In genomic region chr3:49092948-49093852, GRCh38 we compare ENCODE assay signal across 8 cellular contexts. TPM values are rescaled to one million over a fixed set of nuclear protein-coding genes. Genes with fewer than 3 reads are reported as not detected.
DNase-seq lines count a peak whose midpoint lies in the region; ATAC-seq and TF ChIP-seq lines count a peak whose summit lies in the region.

No MANE protein-coding gene starts in this region.

- no peaks in the 10 kb centered on the region for H3K9me3 ChIP-seq in CD4-positive, alpha-beta memory T cell (ENCODE audit: control insufficient read depth in 1 of 2, low read length in 2 of 2)
- no peaks in the 10 kb centered on the region for H3K9me3 ChIP-seq in OCI-LY3 (ENCODE audit: insufficient read depth, low read length)
- no peaks in the 10 kb centered on the region for H3K9me3 ChIP-seq in fibroblast of lung (ENCODE audit: control insufficient read depth, insufficient read depth, low read depth, low read length)

- CTCF ChIA-PET in CD4-positive, alpha-beta memory T cell (lab: Charles Lee; ENCODE audit: partially characterized antibody) = interaction anchor here (0.6 to 4.3 kb wide), 15 partner anchors 11 to 369 kb away, joined by 3 to 38 read pairs (median 6); partner anchors contain the start of genes IMPDH2, KLHDC8B, NDUFAF3 and P4HTM

- peak overlapping the region; percentile 91 to 96 (median 96) for H3K4me3 Mint-ChIP-seq in CD4-positive, alpha-beta memory T cell
- peak overlapping the region; percentile 87 to 99 (median 94) for H3K4me3 Mint-ChIP-seq in naive thymus-derived CD8-positive, alpha-beta T cell
- H3K4me3 Mint-ChIP-seq in stimulated activated memory B cell treated with anti-CD40 and anti-IgM and Interleukin-4, amounts not matched to agents 10 μg/mL and 1 μg/mL and 100 μg/mL, for 72 hours = peak overlapping the region; percentile 85

- peak; percentile 41 for ATAC-seq in GM19438 (IDR thresholded peaks at IDR 0.05; ENCODE audit: low read depth, unreplicated experiment)
- peak; percentile 33 for ATAC-seq in HG03571 (IDR thresholded peaks at IDR 0.05; ENCODE audit: unreplicated experiment)
- ATAC-seq in naive thymus-derived CD8-positive, alpha-beta T cell = peak; percentile 39 to 48
- peak; percentile 67 for ATAC-seq in stimulated activated memory B cell treated with anti-CD40 and anti-IgM and Interleukin-4, amounts not matched to agents 10 μg/mL and 1 μg/mL and 100 μg/mL, for 72 hours

- peak overlapping the region; percentile 37 to 90 for H3K4me3 ChIP-seq in CD4-positive, alpha-beta memory T cell (ENCODE audit: low read length in 2 of 2)
- H3K4me3 ChIP-seq in OCI-LY3 (ENCODE audit: low read length) = peak overlapping the region; percentile 81
- peak overlapping the region; percentile 73 to 99 (median 96) for H3K4me3 ChIP-seq in fibroblast of lung (replicated peaks in 1 of 4; ENCODE audit: control extremely low read depth in 1 of 4, insufficient read depth in 1 of 4, low read depth in 3 of 4, low read length in 4 of 4)

- H3K9me3 Mint-ChIP-seq in CD4-positive, alpha-beta memory T cell = no peaks in the 10 kb centered on the region
- no peaks in the 10 kb centered on the region for H3K9me3 Mint-ChIP-seq in naive thymus-derived CD8-positive, alpha-beta T cell
- H3K9me3 Mint-ChIP-seq in stimulated activated memory B cell treated with anti-CD40 and anti-IgM and Interleukin-4, amounts not matched to agents 10 μg/mL and 1 μg/mL and 100 μg/mL, for 72 hours = no peaks in the 10 kb centered on the region

- H3K27me3 ChIP-seq in CD4-positive, alpha-beta memory T cell (ENCODE audit: insufficient read depth, low read length) = no peaks in the 10 kb centered on the region
- H3K27me3 ChIP-seq in OCI-LY3 (ENCODE audit: low read depth, low read length) (no peaks in the 10 kb centered on the region), fibroblast of lung (ENCODE audit: control insufficient read depth, insufficient read depth, low read length) (no peaks in the 10 kb centered on the region)

- intact Hi-C loops in CD4-positive, alpha-beta memory T cell (cut with micrococcal nuclease) = loop anchor here (2.0 kb wide), 1 partner anchor 64 kb away; the partner anchor contains the start of gene IMPDH2

- peaks cover 6 to 40% of the 10 kb centered on the region in 2 donors for H3K36me3 Mint-ChIP-seq in CD4-positive, alpha-beta memory T cell
- peaks cover 0 to 43% (median 5%) of the 10 kb centered on the region in 3 donors for H3K36me3 Mint-ChIP-seq in naive thymus-derived CD8-positive, alpha-beta T cell
- peaks cover 6% of the 10 kb centered on the region for H3K36me3 Mint-ChIP-seq in stimulated activated memory B cell treated with anti-CD40 and anti-IgM and Interleukin-4, amounts not matched to agents 10 μg/mL and 1 μg/mL and 100 μg/mL, for 72 hours

- H3K79me2 ChIP-seq in OCI-LY3 (ENCODE audit: low read length) = peaks cover 53% of the 10 kb centered on the region
- H3K79me2 ChIP-seq in fibroblast of lung (ENCODE audit: control insufficient read depth, insufficient read depth, low read length) = peaks cover 49% of the 10 kb centered on the region

- no peaks in the 10 kb centered on the region for H3K27me3 Mint-ChIP-seq in CD4-positive, alpha-beta memory T cell
- no peaks in the 10 kb centered on the region for H3K27me3 Mint-ChIP-seq in naive thymus-derived CD8-positive, alpha-beta T cell
- no peaks in the 10 kb centered on the region for H3K27me3 Mint-ChIP-seq in stimulated activated memory B cell treated with anti-CD40 and anti-IgM and Interleukin-4, amounts not matched to agents 10 μg/mL and 1 μg/mL and 100 μg/mL, for 72 hours

- H2AFZ ChIP-seq in OCI-LY3 (ENCODE audit: low read depth, low read length) (peak overlapping the region; percentile 7; the same call in 1 of the 2 replicates), fibroblast of lung (ENCODE audit: low read length) (no peak overlapping the region)

- H3K4me1 Mint-ChIP-seq in CD4-positive, alpha-beta memory T cell = peaks cover 21 to 52% (median 38%) of the 10 kb centered on the region in 4 donors
- H3K4me1 Mint-ChIP-seq in naive thymus-derived CD8-positive, alpha-beta T cell = peaks cover 14 to 50% (median 41%) of the 10 kb centered on the region in 4 donors
- peaks cover 51% of the 10 kb centered on the region for H3K4me1 Mint-ChIP-seq in stimulated activated memory B cell treated with anti-CD40 and anti-IgM and Interleukin-4, amounts not matched to agents 10 μg/mL and 1 μg/mL and 100 μg/mL, for 72 hours

- peak; percentile 81 to 84 (median 83) for DNase-seq in CD4-positive, alpha-beta memory T cell
- DNase-seq in activated T-helper 1 cell treated with Interleukin-2 at 50 U/mL for 16 hours (ENCODE audit: low read depth) (peak; percentile 74), fibroblast of lung (ENCODE audit: low read depth in 2 of 2) (peak; percentile 84 to 86)
- DNase-seq in naive thymus-derived CD8-positive, alpha-beta T cell = peak; percentile 75 to 91 (median 84)

- H3K4me2 ChIP-seq in OCI-LY3 (ENCODE audit: low read length) = peak overlapping the region; percentile 88
- peak overlapping the region; percentile 77 for H3K4me2 ChIP-seq in fibroblast of lung (ENCODE audit: extremely low read depth, insufficient read depth, low read length)

- TF ChIP-seq CTCF in OCI-LY3 (IDR thresholded peaks at IDR 0.05; ENCODE audit: low read depth, low read length) (no peak), fibroblast of lung (conservative IDR thresholded peaks at IDR 0.05 in 1 of 2, IDR thresholded peaks at IDR 0.05 in 1 of 2; ENCODE audit: low read depth in 1 of 2, low read length in 2 of 2) (no peak)

- peak overlapping the region; percentile 93 to 98 (median 95) for H3K27ac Mint-ChIP-seq in CD4-positive, alpha-beta memory T cell
- H3K27ac Mint-ChIP-seq in naive thymus-derived CD8-positive, alpha-beta T cell = peak overlapping the region; percentile 81 to 99 (median 94)
- peak overlapping the region; percentile 96 for H3K27ac Mint-ChIP-seq in stimulated activated memory B cell treated with anti-CD40 and anti-IgM and Interleukin-4, amounts not matched to agents 10 μg/mL and 1 μg/mL and 100 μg/mL, for 72 hours

- POLR2A ChIA-PET in CD4-positive, alpha-beta memory T cell (lab: Charles Lee; ENCODE audit: partially characterized antibody) = interaction anchor here (0.7 to 5.4 kb wide), 45 partner anchors 8 to 1930 kb away, joined by 3 to 122 read pairs (median 6); partner anchors contain the start of genes CCDC71, CELSR3, DAG1 and DALRD3
- POLR2A ChIA-PET in naive thymus-derived CD8-positive, alpha-beta T cell (lab: Charles Lee) = interaction anchor here (0.5 to 4.4 kb wide), 40 partner anchors 9 to 1519 kb away, joined by 3 to 92 read pairs (median 5); partner anchors contain the start of genes ARIH2, BSN, CCDC71 and CISH

- H3K9ac ChIP-seq in OCI-LY3 (ENCODE audit: low read length) = peak overlapping the region; percentile 87
- H3K9ac ChIP-seq in fibroblast of lung (ENCODE audit: insufficient read depth, low read length) = peak overlapping the region; percentile 93

- H3K4me1 ChIP-seq in CD4-positive, alpha-beta memory T cell (ENCODE audit: insufficient read depth, low read length) = peaks cover 55% of the 10 kb centered on the region
- peaks cover 10% of the 10 kb centered on the region for H3K4me1 ChIP-seq in OCI-LY3 (ENCODE audit: low read length)
- peaks cover 12% of the 10 kb centered on the region for H3K4me1 ChIP-seq in fibroblast of lung (ENCODE audit: control insufficient read depth, extremely low read depth, insufficient read depth, low read length)

- H3K27ac ChIP-seq in CD4-positive, alpha-beta memory T cell (ENCODE audit: low read depth, low read length) = peak overlapping the region; percentile 87
- H3K27ac ChIP-seq in OCI-LY3 (ENCODE audit: low read length) (peak overlapping the region; percentile 83), fibroblast of lung (ENCODE audit: insufficient read depth, low read length) (peak overlapping the region; percentile 97)

- peaks cover 10% of the 10 kb centered on the region for H3K36me3 ChIP-seq in CD4-positive, alpha-beta memory T cell (ENCODE audit: insufficient read depth, low read length)
- H3K36me3 ChIP-seq in OCI-LY3 (replicated peaks; ENCODE audit: low read depth, low read length) (peaks cover 23% of the 10 kb centered on the region), fibroblast of lung (ENCODE audit: control insufficient read depth, insufficient read depth, low read length) (peaks cover 11% of the 10 kb centered on the region)

- peaks cover 21% of the 10 kb centered on the region; the same call in 1 of the 2 replicates for H4K20me1 ChIP-seq in OCI-LY3 (ENCODE audit: insufficient read depth, low read length)
- no peaks in the 10 kb centered on the region for H4K20me1 ChIP-seq in fibroblast of lung (ENCODE audit: control insufficient read depth, extremely low read depth, insufficient read depth, low read length)

RNA-seq across cellular contexts. Expression of gene QRICH1, which starts 0.7 kb away (rescaled TPM):
- total RNA-seq in CD4-positive, alpha-beta memory T cell = 100 to 1,000 TPM; 172 to 177 TPM
- 10 to 100 TPM; 18.6 to 32.0 TPM for polyA plus RNA-seq in CD4-positive, alpha-beta memory T cell
- total RNA-seq in fibroblast of lung = 50.3 and 59.0 TPM in 2 replicates
- 48.7 and 71.6 TPM in 2 replicates for polyA plus RNA-seq in fibroblast of lung
- polyA plus RNA-seq in fibroblast of lung (2012) = 30.6 and 38.0 TPM in 2 replicates
- polyA minus RNA-seq in fibroblast of lung (ENCODE audit: low replicate concordance) = 219 and 303 TPM in 2 replicates
- total RNA-seq in naive thymus-derived CD8-positive, alpha-beta T cell = 100 to 1,000 TPM; 194 to 196 TPM
- 10 to 100 TPM; 13.6 to 23.6 (median 21.1) TPM for polyA plus RNA-seq in naive thymus-derived CD8-positive, alpha-beta T cell

RNA-seq across cellular contexts. Expression of gene QARS1, which starts 11.4 kb away (rescaled TPM):
- 100 to 1,000 TPM; 199 TPM for total RNA-seq in CD4-positive, alpha-beta memory T cell
- 100 to 1,000 TPM; 102 to 116 TPM for polyA plus RNA-seq in CD4-positive, alpha-beta memory T cell
- total RNA-seq in fibroblast of lung = 292 and 304 TPM in 2 replicates
- 164 and 166 TPM in 2 replicates for polyA plus RNA-seq in fibroblast of lung
- polyA plus RNA-seq in fibroblast of lung (2012) = 237 and 245 TPM in 2 replicates
- polyA minus RNA-seq in fibroblast of lung (ENCODE audit: low replicate concordance) = 718 and 842 TPM in 2 replicates
- 100 to 1,000 TPM; 230 to 246 TPM for total RNA-seq in naive thymus-derived CD8-positive, alpha-beta T cell
- 100 to 1,000 TPM in 1 of 3 donors, 10 to 100 TPM in 2; 89.1 to 125 (median 94.8) TPM for polyA plus RNA-seq in naive thymus-derived CD8-positive, alpha-beta T cell

RNA-seq across cellular contexts. Expression of gene USP19, which starts 27.4 kb away (rescaled TPM):
- 100 to 1,000 TPM in 1 of 2 experiments, 10 to 100 TPM in 1; 91.7 to 105 TPM for total RNA-seq in CD4-positive, alpha-beta memory T cell
- polyA plus RNA-seq in CD4-positive, alpha-beta memory T cell = 10 to 100 TPM; 24.9 to 38.2 TPM
- total RNA-seq in fibroblast of lung = 49.1 and 53.8 TPM in 2 replicates
- 23.3 and 25.0 TPM in 2 replicates for polyA plus RNA-seq in fibroblast of lung
- 20.1 and 24.2 TPM in 2 replicates for polyA plus RNA-seq in fibroblast of lung (2012)
- 97.5 and 113 TPM in 2 replicates for polyA minus RNA-seq in fibroblast of lung (ENCODE audit: low replicate concordance)
- total RNA-seq in naive thymus-derived CD8-positive, alpha-beta T cell = 100 to 1,000 TPM in 1 of 2 experiments, 10 to 100 TPM in 1; 99.9 to 108 TPM
- 10 to 100 TPM; 19.5 to 42.2 (median 29.2) TPM for polyA plus RNA-seq in naive thymus-derived CD8-positive, alpha-beta T cell

RNA-seq across cellular contexts. Expression of gene LAMB2, which starts 39.6 kb away (rescaled TPM):
- total RNA-seq in CD4-positive, alpha-beta memory T cell = 1 to 10 TPM in 1 of 2 experiments, not detected in 1; 1.1 TPM
- not detected for polyA plus RNA-seq in CD4-positive, alpha-beta memory T cell
- 747 and 1,026 TPM in 2 replicates for total RNA-seq in fibroblast of lung
- 285 and 375 TPM in 2 replicates for polyA plus RNA-seq in fibroblast of lung
- 336 and 501 TPM in 2 replicates for polyA plus RNA-seq in fibroblast of lung (2012)
- 2,522 and 3,887 TPM in 2 replicates for polyA minus RNA-seq in fibroblast of lung (ENCODE audit: low replicate concordance)
- 1 to 10 TPM; 1.0 to 1.2 TPM for total RNA-seq in naive thymus-derived CD8-positive, alpha-beta T cell
- polyA plus RNA-seq in naive thymus-derived CD8-positive, alpha-beta T cell = not detected

Comparison
In these comparisons a context has a peak if more than half of its experiments do, and no peak if none do; other contexts are left out.
1. Peak in every context shown above with its lines: DNase-seq, ATAC-seq, H3K4me3 ChIP-seq and H3K27ac ChIP-seq.